In the genomic region with DNA sequence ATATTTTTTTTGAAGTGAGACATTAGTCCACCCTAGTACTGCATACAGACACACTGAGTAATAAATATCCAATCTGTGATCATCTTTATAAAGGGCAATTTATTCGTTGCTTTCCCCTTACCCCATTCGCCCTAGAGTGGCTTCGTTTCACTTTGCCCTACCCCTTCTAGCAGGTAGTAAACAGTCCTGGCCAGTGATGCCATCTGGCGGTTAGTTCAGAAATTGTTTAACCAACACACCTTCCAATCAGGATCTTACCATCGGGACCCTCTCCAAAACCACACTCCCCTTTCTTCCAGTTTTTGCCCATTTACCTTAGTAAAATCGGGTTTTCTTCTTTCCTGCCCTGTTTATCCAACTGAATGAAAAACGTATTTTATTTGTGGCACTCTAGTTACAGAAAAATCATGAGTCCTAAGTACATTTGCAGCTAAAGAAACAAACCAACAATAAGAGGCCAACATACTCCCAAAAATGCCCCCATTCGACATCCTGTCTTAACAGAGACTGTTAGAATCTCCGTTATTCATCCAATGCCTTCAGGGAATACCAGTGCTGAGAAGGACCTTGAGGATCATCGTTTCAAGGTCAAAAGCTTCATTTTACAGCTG, we compare ENCODE assay signal across 8 cellular contexts. TPM values are rescaled to one million over a fixed set of nuclear protein-coding genes. Genes with fewer than 3 reads are reported as not detected.
A peak's percentile ranks its signal among the peaks of the same experiment; 100 is the strongest.
DNase-seq lines count a peak whose midpoint lies in the region; ATAC-seq and TF ChIP-seq lines count a peak whose summit lies in the region.

No MANE protein-coding gene starts in this region.

- peak; percentile 28 for ATAC-seq in HG03521 (IDR thresholded peaks at IDR 0.05; ENCODE audit: unreplicated experiment)

- H3K27ac ChIP-seq in BLaER1 treated with 17β-estradiol and CSF1 and Interleukin-3, amounts not matched to agents 10 nM and 100 nM = peak overlapping the region; percentile 84 to 99 (median 97); a peak in 19 of 22 replicates
- H3K27ac ChIP-seq in endodermal cell (ENCODE audit: low read depth, low read length) = no peak overlapping the region

- peaks cover 17 to 37% (median 22%) of the 10 kb centered on the region in 10 experiments for H3K4me1 ChIP-seq in BLaER1 treated with 17β-estradiol and CSF1 and Interleukin-3, amounts not matched to agents 10 nM and 100 nM
- H3K4me1 ChIP-seq in endodermal cell (ENCODE audit: control insufficient read depth, insufficient read depth, low read length) = no peaks in the 10 kb centered on the region

- H3K27ac Mint-ChIP-seq in endodermal cell = no peak overlapping the region

- H3K4me3 ChIP-seq in BLaER1 treated with 17β-estradiol and CSF1 and Interleukin-3, amounts not matched to agents 10 nM and 100 nM = peak overlapping the region; percentile 73 to 96 (median 93); a peak in 19 of 20 replicates
- H3K4me3 ChIP-seq in endodermal cell (ENCODE audit: low read length) = peak overlapping the region; percentile 95

- H3K27me3 Mint-ChIP-seq in endodermal cell (ENCODE audit: insufficient read depth) = peaks cover 20% of the 10 kb centered on the region

- peaks cover 2% of the 10 kb centered on the region for H3K9me3 Mint-ChIP-seq in endodermal cell

- WGBS in endodermal cell (ENCODE audit: insufficient coverage in 1 of 2, insufficient read length in 1 of 2), 2 experiments = 36 to 45% methylated on average over 9 to 10 of the region's 10 CpGs

- peaks cover 6 to 18% (median 15%) of the 10 kb centered on the region in 11 experiments; a peak in 20 of 22 replicates for H3K9me3 ChIP-seq in BLaER1 treated with 17β-estradiol and CSF1 and Interleukin-3, amounts not matched to agents 10 nM and 100 nM (replicated peaks in 1 of 11)
- no peaks in the 10 kb centered on the region for H3K9me3 ChIP-seq in endodermal cell (ENCODE audit: control insufficient read depth, low read length)

- peaks cover 17 to 45% (median 34%) of the 10 kb centered on the region in 11 experiments for H3K36me3 ChIP-seq in BLaER1 treated with 17β-estradiol and CSF1 and Interleukin-3, amounts not matched to agents 10 nM and 100 nM
- peaks cover 12% of the 10 kb centered on the region for H3K36me3 ChIP-seq in endodermal cell (ENCODE audit: control insufficient read depth, insufficient read depth, low read length)

- peak overlapping the region; percentile 88 to 98 (median 97); a peak in 21 of 22 replicates for H3K9ac ChIP-seq in BLaER1 treated with 17β-estradiol and CSF1 and Interleukin-3, amounts not matched to agents 10 nM and 100 nM
- no peak overlapping the region for H3K9ac ChIP-seq in endodermal cell (ENCODE audit: extremely low read depth, low read length, poor library complexity, severe bottlenecking)

- peak overlapping the region; percentile 77 to 96 (median 85) for H3K4me2 ChIP-seq in BLaER1 treated with 17β-estradiol and CSF1 and Interleukin-3, amounts not matched to agents 10 nM and 100 nM

- peak; percentile 55 for DNase-seq in GM19238 (ENCODE audit: insufficient read length, low spot score)
- peak; percentile 17 for DNase-seq in NCI-H774 (lab: John Stamatoyannopoulos, UW)
- peak; percentile 36 to 50 for DNase-seq in activated CD8-positive, alpha-beta memory T cell treated with anti-CD3 and anti-CD28 coated beads for 4 hours (ENCODE audit: low read depth in 2 of 2)
- peak; percentile 88 for DNase-seq in endodermal cell
- DNase-seq in middle frontal gyrus (ENCODE audit: extremely low spot score, low spot score) = peak; percentile 29
- peak; percentile 39 for DNase-seq in stimulated activated CD8-positive, alpha-beta memory T cell treated with anti-CD3 and anti-CD28 coated beads, Interleukin-4, amount 100 ng/mL, for 24 hours (ENCODE audit: low read depth)

- peak; percentile 83 for TF ChIP-seq CTCF in endodermal cell (conservative IDR thresholded peaks at IDR 0.05)

- H3K27me3 ChIP-seq in BLaER1 treated with 17β-estradiol and CSF1 and Interleukin-3, amounts not matched to agents 10 nM and 100 nM = no peaks in the 10 kb centered on the region
- H3K27me3 ChIP-seq in endodermal cell (ENCODE audit: control insufficient read depth, insufficient read depth, low read length, poor library complexity, severe bottlenecking) = peaks cover 15% of the 10 kb centered on the region

- H3K36me3 Mint-ChIP-seq in endodermal cell (ENCODE audit: low read depth) = peaks cover 13% of the 10 kb centered on the region

- H3K4me1 Mint-ChIP-seq in endodermal cell = peaks cover 14% of the 10 kb centered on the region

- H4K20me1 ChIP-seq in BLaER1 treated with 17β-estradiol and CSF1 and Interleukin-3, amounts not matched to agents 10 nM and 100 nM = peaks cover 0 to 63% (median 36%) of the 10 kb centered on the region in 11 experiments; a peak in 16 of 22 replicates

- peak overlapping the region; percentile 98 for H3K4me3 Mint-ChIP-seq in endodermal cell

RNA-seq across cellular contexts. Expression of a gene that starts 2.2 kb away (rescaled TPM):
- total RNA-seq in endodermal cell = 100 to 1,000 TPM in 1 of 2 donors, 10 to 100 TPM in 1; 90.7 to 133 TPM
- polyA plus RNA-seq in endodermal cell (2013, experiment 1 of 2) = 103 TPM
- polyA plus RNA-seq in endodermal cell (2013, experiment 2 of 2) = 106 TPM

Comparison
In these comparisons a context has a peak if more than half of its experiments do, and no peak if none do; other contexts are left out.
1. DNase-seq: peak in every context shown above with its lines; median percentile 88 in endodermal cell; 55 in GM19238; 43 in activated CD8-positive, alpha-beta memory T cell treated with anti-CD3 and anti-CD28 coated beads for 4 hours; 39 in stimulated activated CD8-positive, alpha-beta memory T cell treated with anti-CD3 and anti-CD28 coated beads, Interleukin-4, amount 100 ng/mL, for 24 hours; 29 in middle frontal gyrus; 17 in NCI-H774.